Comparison of ENCODE assay signal across 8 cellular contexts in the genomic region with DNA sequence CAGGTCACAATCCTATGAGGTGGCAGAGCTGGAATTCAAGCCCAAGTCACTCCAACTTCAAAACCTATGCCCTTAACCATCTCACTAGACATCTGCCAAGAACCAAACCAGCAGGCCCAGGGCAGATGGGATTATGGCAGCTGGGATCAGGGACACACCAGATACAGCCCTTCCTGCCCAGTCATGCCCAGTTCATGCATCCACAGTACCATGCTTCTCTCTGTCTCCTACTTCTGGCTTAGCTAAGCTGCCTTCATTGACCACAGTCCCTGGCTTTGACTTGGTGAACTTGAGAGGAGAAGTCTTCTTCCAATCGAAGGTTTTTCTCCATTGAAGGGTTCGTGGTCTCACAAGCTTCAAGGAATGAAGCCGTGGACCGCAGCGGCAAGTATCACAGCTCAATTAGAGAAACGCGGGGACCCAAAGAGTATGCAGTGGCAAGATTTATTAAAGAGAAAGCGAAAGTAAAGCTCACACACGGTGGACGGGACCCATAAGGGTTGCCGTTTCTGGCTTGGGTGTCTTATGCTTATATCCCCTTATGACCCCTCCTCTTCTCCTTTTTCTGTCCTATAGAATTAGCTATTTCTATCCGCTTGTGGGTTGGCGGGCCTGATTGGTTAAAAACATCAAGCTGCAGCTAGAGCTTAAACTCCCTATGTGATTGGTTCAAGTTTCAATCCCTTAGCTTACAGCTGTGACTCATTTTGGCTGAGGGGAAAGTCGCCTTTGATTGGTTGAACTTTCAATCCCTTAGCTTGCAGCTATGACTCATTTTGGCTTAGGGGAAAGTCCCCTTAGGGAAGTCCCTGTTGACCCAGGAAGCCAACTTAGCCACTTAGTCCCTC.
A peak's percentile ranks its signal among the peaks of the same experiment; 100 is the strongest.
DNase-seq lines count a peak whose midpoint lies in the region; ATAC-seq lines count a peak whose summit lies in the region.

No MANE protein-coding gene starts in this region.

- intact Hi-C loops in Right ventricle myocardium inferior (cut with DNase I), result loop anchor here (10.0 kb wide), 1 partner anchor 1454 kb away; no protein-coding TSS in a partner anchor

- ATAC-seq in HG02678 (IDR thresholded peaks at IDR 0.05; ENCODE audit: unreplicated experiment) (peak; percentile 81), Right ventricle myocardium inferior (no peak)

- DNase-seq in NCI-H1105 treated with DMSO at 0.1 percent for 48 hours (lab: John Stamatoyannopoulos, UW) (peak; percentile 33), NCI-H1105 (lab: John Stamatoyannopoulos, UW) (no peak), NCI-H1694 (lab: John Stamatoyannopoulos, UW) (peak; percentile 5), amniotic epithelial cell (ENCODE audit: low read depth) (peak; percentile 45), Right ventricle myocardium inferior (ENCODE audit: missing footprints) (no peak), NCI-H345 treated with DMSO at 0.1 percent for 48 hours (lab: John Stamatoyannopoulos, UW; ENCODE audit: unreplicated experiment) (no peak)
- peak; percentile 8 to 17 (median 9) for DNase-seq in stimulated activated CD4-positive, alpha-beta T cell treated with anti-CD3 and anti-CD28 coated beads, Interleukin-12 subunit alpha, Interleukin-12 subunit beta, amount 100 ng/mL, for 48 hours (ENCODE audit: low read depth in 2 of 3, low spot score in 1 of 3)

Comparison
In these comparisons a context has a peak if more than half of its experiments do, and no peak if none do; other contexts are left out.
1. DNase-seq: peak in NCI-H1105 treated with DMSO at 0.1 percent for 48 hours (single experiment), NCI-H1694 (single experiment), amniotic epithelial cell (single experiment) and stimulated activated CD4-positive, alpha-beta T cell treated with anti-CD3 and anti-CD28 coated beads, Interleukin-12 subunit alpha, Interleukin-12 subunit beta, amount 100 ng/mL, for 48 hours (3 of 3); none in NCI-H1105 (single experiment), Right ventricle myocardium inferior (single experiment) and NCI-H345 treated with DMSO at 0.1 percent for 48 hours (single experiment).